8 cellular contexts compared by ENCODE assay signal in genomic region chr1:33180226-33181037, GRCh38. TPM values are rescaled to one million over a fixed set of nuclear protein-coding genes. Genes with fewer than 3 reads are reported as not detected.
DNase-seq lines count a peak whose midpoint lies in the region; ATAC-seq and TF ChIP-seq lines count a peak whose summit lies in the region.

No MANE protein-coding gene starts in this region.

- no peak for TF ChIP-seq CTCF in chondrocyte (IDR thresholded peaks at IDR 0.05)

- H3K36me3 Mint-ChIP-seq in chondrocyte (ENCODE audit: low read depth), result peaks cover 2% of the 10 kb centered on the region

- ATAC-seq in HG03280 (IDR thresholded peaks at IDR 0.05; ENCODE audit: unreplicated experiment), result peak; percentile 79

- peak overlapping the region; percentile 71 for H3K27ac Mint-ChIP-seq in chondrocyte (ENCODE audit: unreplicated experiment)

- H3K27me3 Mint-ChIP-seq in chondrocyte (ENCODE audit: low read depth), result no peaks in the 10 kb centered on the region

- peak overlapping the region; percentile 88 for H3K4me3 Mint-ChIP-seq in chondrocyte (ENCODE audit: unreplicated experiment)

- DNase-seq in SIG-M5 treated with dmso at 0.1 percent for 504 hours (lab: John Stamatoyannopoulos, UW; ENCODE audit: unreplicated experiment) (peak; percentile 61), SIG-M5 (lab: John Stamatoyannopoulos, UW) (no peak), NCI-H460 (ENCODE audit: extremely low read depth, low read depth) (peak; percentile 73), chondrocyte (ENCODE audit: low spot score) (no peak), kidney glomerular epithelial cell (lab: John Stamatoyannopoulos, UW) (peak; percentile 65)
- DNase-seq in activated CD4-positive, alpha-beta T cell treated with anti-CD3 and anti-CD28 coated beads for 4 hours, result peak; percentile 76 to 84
- peak; percentile 64 to 67 for DNase-seq in stimulated activated CD4-positive, alpha-beta T cell treated with anti-CD3 and anti-CD28 coated beads, Interleukin-15, amount 100 ng/mL, for 1 hour (ENCODE audit: low read depth in 1 of 2, low spot score in 1 of 2)

- no peaks in the 10 kb centered on the region for H3K9me3 Mint-ChIP-seq in chondrocyte (ENCODE audit: low read depth)

- H3K4me1 Mint-ChIP-seq in chondrocyte (ENCODE audit: low read depth), result peaks cover 53% of the 10 kb centered on the region

RNA-seq across cellular contexts. Expression of gene TRIM62, which starts 1.4 kb away (rescaled TPM):
- 0.37 and 0.95 TPM in 2 replicates for total RNA-seq in NCI-H460 (2014; rRNA removed; shearing (Covaris generic))
- 1.0 and 3.6 TPM in 2 replicates for polyA plus RNA-seq in NCI-H460 (2014; cell fraction: nucleus; rRNA removed)
- total RNA-seq in chondrocyte, result 17.3 to 35.1 TPM (median 17.7 TPM) in 3 replicates

Comparison
In these comparisons a context has a peak if more than half of its experiments do, and no peak if none do; other contexts are left out.
1. DNase-seq: peak in SIG-M5 treated with dmso at 0.1 percent for 504 hours (single experiment), NCI-H460 (single experiment), activated CD4-positive, alpha-beta T cell treated with anti-CD3 and anti-CD28 coated beads for 4 hours (2 of 2), kidney glomerular epithelial cell (single experiment) and stimulated activated CD4-positive, alpha-beta T cell treated with anti-CD3 and anti-CD28 coated beads, Interleukin-15, amount 100 ng/mL, for 1 hour (2 of 2); none in SIG-M5 (single experiment) and chondrocyte (single experiment).